28 cellular contexts compared by ENCODE assay signal in the genomic region with DNA sequence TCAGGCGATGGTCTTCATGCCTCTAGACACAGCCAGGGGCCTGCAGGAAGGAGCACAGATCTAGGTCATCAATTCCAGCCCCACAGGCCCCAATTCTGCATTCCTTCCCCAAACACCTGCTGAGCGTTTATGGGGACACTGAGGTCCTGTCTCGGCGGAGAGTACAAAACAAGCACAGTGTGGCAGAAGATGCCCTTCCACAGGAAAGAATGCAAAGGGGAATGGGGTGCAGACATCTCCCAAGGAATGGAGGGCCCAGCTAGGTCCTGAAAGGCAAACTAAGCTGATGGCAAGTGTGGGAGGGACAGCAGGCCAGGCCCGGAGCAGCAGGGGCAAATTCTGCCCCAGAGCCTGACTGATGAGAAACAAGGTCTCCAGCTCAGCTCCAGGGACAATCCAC. TPM values are rescaled to one million over a fixed set of nuclear protein-coding genes. Genes with fewer than 3 reads are reported as not detected.
"Had no signal": no experiment of that assay in that cellular context is flagged by ENCODE, and none has a peak within 500 bp of the region (broad histone marks: within the 10 kb centered on the region; RNA-seq: fewer than 3 reads in every experiment).

No MANE protein-coding gene starts in this region.

- H3K4me3 Mint-ChIP-seq: memory B cell; mesothelial cell of epicardium; natural killer cell; neural crest cell; stimulated activated effector memory CD8-positive, alpha-beta T cell treated with anti-CD3 and anti-CD28 coated beads, Interleukin-12 subunit alpha, Interleukin-12 subunit beta, amount 100 ng/mL, for 72 hours had no signal

- DNase-seq: dermis blood vessel endothelial cell; erythroblast; heart right ventricle; natural killer cell; occipital lobe; pancreas; right cardiac atrium; small intestine; stimulated activated CD4-positive, alpha-beta T cell treated with anti-CD3 and anti-CD28 coated beads, Interleukin-4, amount 100 ng/mL, for 1 hour; stimulated activated CD8-positive, alpha-beta memory T cell treated with anti-CD3 and anti-CD28 coated beads, Interleukin-4, amount 100 ng/mL, for 48 hours; stimulated activated naive CD8-positive, alpha-beta T cell treated with anti-CD3 and anti-CD28 coated beads, Interleukin-15, Interleukin-2, amounts not matched to agents 100 U/mL and 50 U/mL, for 24 hours; thyroid gland; uterus had no signal

- H3K27ac Mint-ChIP-seq: memory B cell; mesothelial cell of epicardium; natural killer cell; progenitor cell of endocrine pancreas; stimulated activated effector memory CD8-positive, alpha-beta T cell treated with anti-CD3 and anti-CD28 coated beads, Interleukin-12 subunit alpha, Interleukin-12 subunit beta, amount 100 ng/mL, for 72 hours had no signal

- H3K9me3 ChIP-seq: heart right ventricle, left ventricle myocardium inferior, lower lobe of right lung, pancreas, suprapubic skin, thyroid gland, upper lobe of left lung, uterus had no signal

- H3K27me3 ChIP-seq: pancreas, thyroid gland, upper lobe of left lung, uterus had no signal

- H3K36me3 ChIP-seq: heart right ventricle, left ventricle myocardium inferior, lower lobe of right lung, pancreas, suprapubic skin, thyroid gland, upper lobe of left lung, uterus had no signal

- H3K9me3 Mint-ChIP-seq: memory B cell; mesothelial cell of epicardium; natural killer cell; neural crest cell; stimulated activated effector memory CD8-positive, alpha-beta T cell treated with anti-CD3 and anti-CD28 coated beads, Interleukin-12 subunit alpha, Interleukin-12 subunit beta, amount 100 ng/mL, for 72 hours had no signal

- H3K4me3 ChIP-seq: heart right ventricle, left ventricle myocardium inferior, lower lobe of right lung, pancreas, suprapubic skin, thyroid gland, upper lobe of left lung, uterus had no signal

- H3K4me1 Mint-ChIP-seq: memory B cell; mesothelial cell of epicardium; natural killer cell; neural crest cell; stimulated activated effector memory CD8-positive, alpha-beta T cell treated with anti-CD3 and anti-CD28 coated beads, Interleukin-12 subunit alpha, Interleukin-12 subunit beta, amount 100 ng/mL, for 72 hours had no signal

- H3K36me3 Mint-ChIP-seq: memory B cell; mesothelial cell of epicardium; natural killer cell; stimulated activated effector memory CD8-positive, alpha-beta T cell treated with anti-CD3 and anti-CD28 coated beads, Interleukin-12 subunit alpha, Interleukin-12 subunit beta, amount 100 ng/mL, for 72 hours had no signal

- H3K27ac ChIP-seq: left ventricle myocardium inferior, lower lobe of right lung, pancreas, suprapubic skin, thyroid gland, uterus had no signal

- ATAC-seq: pancreas; right cardiac atrium; stimulated activated effector memory CD8-positive, alpha-beta T cell treated with anti-CD3 and anti-CD28 coated beads, Interleukin-12 subunit alpha, Interleukin-12 subunit beta, amount 100 ng/mL, for 72 hours; stimulated activated naive CD8-positive, alpha-beta T cell treated with anti-CD3 and anti-CD28 coated beads, Interleukin-15, Interleukin-2, amounts not matched to agents 100 U/mL and 50 U/mL, for 24 hours had no signal

- H3K4me1 ChIP-seq: pancreas, thyroid gland, uterus had no signal

RNA-seq across cellular contexts. Expression of a gene that starts 3.5 kb away (rescaled TPM):
- total RNA-seq: dermis blood vessel endothelial cell, endothelial cell of umbilical vein, fibroblast of lung, glomerular endothelial cell, mesothelial cell of epicardium, myocyte, neural crest cell, progenitor cell of endocrine pancreas had no signal

RNA-seq across cellular contexts. Expression of a gene that starts 19.0 kb away (rescaled TPM):
- total RNA-seq: dermis blood vessel endothelial cell, endothelial cell of umbilical vein, fibroblast of lung, glomerular endothelial cell, mesothelial cell of epicardium, myocyte, neural crest cell, progenitor cell of endocrine pancreas, suprapubic skin, thyroid gland had no signal

RNA-seq across cellular contexts. Expression of a gene that starts 21.9 kb away (rescaled TPM):
- total RNA-seq: dermis blood vessel endothelial cell, endothelial cell of umbilical vein, fibroblast of lung, frontal cortex, glomerular endothelial cell, heart right ventricle, left ventricle myocardium inferior, lower lobe of right lung, mesothelial cell of epicardium, mucosa of gallbladder, myocyte, natural killer cell, neural crest cell, occipital lobe, pancreas, progenitor cell of endocrine pancreas, right cardiac atrium, thyroid gland, upper lobe of left lung, uterus had no signal

RNA-seq across cellular contexts. Expression of a gene that starts 36.7 kb away (rescaled TPM):
- total RNA-seq: endothelial cell of umbilical vein, fibroblast of lung, glomerular endothelial cell, myocyte, neural crest cell had no signal

RNA-seq across cellular contexts. Expression of a gene that starts 45.8 kb away (rescaled TPM):
- total RNA-seq: dermis blood vessel endothelial cell, endothelial cell of umbilical vein, fibroblast of lung, frontal cortex, glomerular endothelial cell, heart right ventricle, left ventricle myocardium inferior, mesothelial cell of epicardium, mucosa of gallbladder, myocyte, natural killer cell, neural crest cell, occipital lobe, progenitor cell of endocrine pancreas, right cardiac atrium, thyroid gland, upper lobe of left lung, uterus had no signal
